ENCODE assay signal across 8 cellular contexts in the genomic region with DNA sequence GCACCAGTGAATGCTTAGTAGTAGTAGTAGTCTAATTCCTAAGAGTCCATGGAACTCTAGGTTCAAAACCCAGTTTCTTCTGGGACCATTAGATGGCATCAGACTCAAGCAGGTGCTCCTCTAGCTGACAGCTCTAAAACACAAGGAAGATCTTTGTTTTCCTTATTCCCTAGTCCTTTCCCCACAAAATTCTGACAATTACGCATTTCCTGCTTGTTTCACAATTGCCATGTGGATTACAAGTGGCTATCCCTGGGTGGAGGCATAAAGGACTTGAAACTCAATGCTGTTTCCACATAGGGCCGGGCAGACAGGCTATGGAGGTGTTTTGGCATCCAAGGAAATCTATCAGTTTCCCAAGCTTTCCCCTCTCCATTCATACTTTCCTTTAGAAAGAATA. TPM values are rescaled to one million over a fixed set of nuclear protein-coding genes. Genes with fewer than 3 reads are reported as not detected.
DNase-seq lines count a peak whose midpoint lies in the region; ATAC-seq and TF ChIP-seq lines count a peak whose summit lies in the region.

No MANE protein-coding gene starts in this region.

- peaks cover 13% of the 10 kb centered on the region for H3K36me3 ChIP-seq in OCI-LY3 (replicated peaks; ENCODE audit: low read depth, low read length)
- peaks cover 4% of the 10 kb centered on the region for H3K36me3 ChIP-seq in fibroblast of lung (ENCODE audit: control insufficient read depth, insufficient read depth, low read length)
- H3K36me3 ChIP-seq in prostate gland, result no peaks in the 10 kb centered on the region
- H3K36me3 ChIP-seq in effector memory CD4-positive, alpha-beta T cell (ENCODE audit: control insufficient read depth, insufficient read depth, low read length), result peaks cover 35% of the 10 kb centered on the region

- H3K4me3 ChIP-seq in OCI-LY3 (ENCODE audit: low read length), result no peak overlapping the region
- no peak overlapping the region for H3K4me3 ChIP-seq in fibroblast of lung (replicated peaks in 1 of 4; ENCODE audit: control extremely low read depth in 1 of 4, insufficient read depth in 1 of 4, low read depth in 3 of 4, low read length in 4 of 4)
- H3K4me3 ChIP-seq in prostate gland, result no peak overlapping the region
- H3K4me3 ChIP-seq in effector memory CD4-positive, alpha-beta T cell (ENCODE audit: insufficient read depth, low read depth, low read length, poor library complexity, severe bottlenecking), result no peak overlapping the region

- ATAC-seq in HG02884 (IDR thresholded peaks at IDR 0.05; ENCODE audit: unreplicated experiment), result no peak
- no peak for ATAC-seq in HG02678 (IDR thresholded peaks at IDR 0.05; ENCODE audit: unreplicated experiment)

- H3K79me2 ChIP-seq in OCI-LY3 (ENCODE audit: low read length) (no peaks in the 10 kb centered on the region), fibroblast of lung (ENCODE audit: control insufficient read depth, insufficient read depth, low read length) (no peaks in the 10 kb centered on the region)

- 58% methylated on average over 2 of the region's 2 CpGs for WGBS in prostate gland

- intact Hi-C loops in prostate gland (cut with DNase I), result loop anchor here (5.0 kb wide), 1 partner anchor 41 kb away; no protein-coding TSS in a partner anchor

- no peak overlapping the region for H3K27ac ChIP-seq in OCI-LY3 (ENCODE audit: low read length)
- H3K27ac ChIP-seq in fibroblast of lung (ENCODE audit: insufficient read depth, low read length), result no peak overlapping the region
- no peak overlapping the region for H3K27ac ChIP-seq in prostate gland
- no peak overlapping the region for H3K27ac ChIP-seq in effector memory CD4-positive, alpha-beta T cell (ENCODE audit: insufficient read depth, low read length, poor library complexity, severe bottlenecking)

- no peak overlapping the region for H2AFZ ChIP-seq in OCI-LY3 (ENCODE audit: low read depth, low read length)
- no peak overlapping the region for H2AFZ ChIP-seq in fibroblast of lung (ENCODE audit: low read length)

- H3K4me2 ChIP-seq in OCI-LY3 (ENCODE audit: low read length), result no peak overlapping the region
- H3K4me2 ChIP-seq in fibroblast of lung (ENCODE audit: extremely low read depth, insufficient read depth, low read length), result no peak overlapping the region

- H4K20me1 ChIP-seq in OCI-LY3 (ENCODE audit: insufficient read depth, low read length), result no peaks in the 10 kb centered on the region
- H4K20me1 ChIP-seq in fibroblast of lung (ENCODE audit: control insufficient read depth, extremely low read depth, insufficient read depth, low read length), result no peaks in the 10 kb centered on the region

- H3K4me1 ChIP-seq in OCI-LY3 (ENCODE audit: low read length) (peaks cover 10% of the 10 kb centered on the region; the same call in 1 of the 2 replicates), fibroblast of lung (ENCODE audit: control insufficient read depth, extremely low read depth, insufficient read depth, low read length) (no peaks in the 10 kb centered on the region), prostate gland (replicated peaks) (no peaks in the 10 kb centered on the region)
- H3K4me1 ChIP-seq in effector memory CD4-positive, alpha-beta T cell (ENCODE audit: control insufficient read depth, insufficient read depth, low read length, poor library complexity, severe bottlenecking), result no peaks in the 10 kb centered on the region

- no peak overlapping the region for H3K9ac ChIP-seq in OCI-LY3 (ENCODE audit: low read length)
- H3K9ac ChIP-seq in fibroblast of lung (ENCODE audit: insufficient read depth, low read length), result no peak overlapping the region

- no peak for TF ChIP-seq POLR2A in prostate gland (IDR thresholded peaks at IDR 0.05)

- TF ChIP-seq CTCF in OCI-LY3 (IDR thresholded peaks at IDR 0.05; ENCODE audit: low read depth, low read length) (peak; percentile 42), fibroblast of lung (conservative IDR thresholded peaks at IDR 0.05 in 1 of 2, IDR thresholded peaks at IDR 0.05 in 1 of 2; ENCODE audit: low read depth in 1 of 2, low read length in 2 of 2) (peak in 1 of 2 donors; percentile 36), prostate gland (IDR thresholded peaks at IDR 0.05) (peak in 3 of 4 experiments; percentile 18 to 47 (median 44))

- H3K9me3 ChIP-seq in OCI-LY3 (ENCODE audit: insufficient read depth, low read length) (no peaks in the 10 kb centered on the region), fibroblast of lung (ENCODE audit: control insufficient read depth, insufficient read depth, low read depth, low read length) (no peaks in the 10 kb centered on the region), prostate gland (no peaks in the 10 kb centered on the region)
- H3K9me3 ChIP-seq in effector memory CD4-positive, alpha-beta T cell (ENCODE audit: control insufficient read depth, low read length), result no peaks in the 10 kb centered on the region

- H3K27me3 ChIP-seq in OCI-LY3 (ENCODE audit: low read depth, low read length), result no peaks in the 10 kb centered on the region
- H3K27me3 ChIP-seq in fibroblast of lung (ENCODE audit: control insufficient read depth, insufficient read depth, low read length), result no peaks in the 10 kb centered on the region
- no peaks in the 10 kb centered on the region for H3K27me3 ChIP-seq in prostate gland (replicated peaks; ENCODE audit: insufficient read depth)
- H3K27me3 ChIP-seq in effector memory CD4-positive, alpha-beta T cell (replicated peaks; ENCODE audit: control insufficient read depth, insufficient read depth, low read length, poor library complexity, severe bottlenecking), result no peaks in the 10 kb centered on the region

- DNase-seq in GM04503 (ENCODE audit: low read depth) (peak; percentile 55), fibroblast of lung (ENCODE audit: low read depth in 2 of 2) (peak; percentile 19 to 68), prostate gland (ENCODE audit: low spot score) (no peak), COLO668 (lab: John Stamatoyannopoulos, UW; ENCODE audit: unreplicated experiment) (no peak)
- no peak for DNase-seq in effector memory CD4-positive, alpha-beta T cell

RNA-seq across cellular contexts. Expression of gene HLA-DOB, which starts 9.2 kb away (rescaled TPM):
- total RNA-seq in fibroblast of lung, result under 0.01 and 0.26 TPM in 2 replicates
- polyA plus RNA-seq in fibroblast of lung, result 0.16 and 0.49 TPM in 2 replicates
- 0.10 and 0.28 TPM in 2 replicates for polyA plus RNA-seq in fibroblast of lung (2012)
- not detected in 2 replicates for polyA minus RNA-seq in fibroblast of lung (ENCODE audit: low replicate concordance)
- total RNA-seq in prostate gland, result under 1 TPM in 1 of 2 donors, not detected in 1; 0.41 TPM

RNA-seq across cellular contexts. Expression of gene TAP2, which starts 12.6 kb away (rescaled TPM):
- total RNA-seq in fibroblast of lung, result 14.1 and 27.7 TPM in 2 replicates
- polyA plus RNA-seq in fibroblast of lung, result 18.6 and 20.7 TPM in 2 replicates
- polyA plus RNA-seq in fibroblast of lung (2012), result 30.1 and 35.5 TPM in 2 replicates
- 39.1 and 91.6 TPM in 2 replicates for polyA minus RNA-seq in fibroblast of lung (ENCODE audit: low replicate concordance)
- 10 to 100 TPM in 1 of 2 donors, 1 to 10 TPM in 1; 7.1 to 15.8 TPM for total RNA-seq in prostate gland

RNA-seq across cellular contexts. Expression of gene PSMB8, which starts 17.9 kb away (rescaled TPM):
- total RNA-seq in fibroblast of lung, result 72.9 and 77.3 TPM in 2 replicates
- polyA plus RNA-seq in fibroblast of lung, result 77.1 and 80.0 TPM in 2 replicates
- 86.8 and 93.4 TPM in 2 replicates for polyA plus RNA-seq in fibroblast of lung (2012)
- 35.2 and 47.9 TPM in 2 replicates for polyA minus RNA-seq in fibroblast of lung (ENCODE audit: low replicate concordance)
- 10 to 100 TPM; 30.7 to 47.3 TPM for total RNA-seq in prostate gland

RNA-seq across cellular contexts. Expression of gene TAP1, which starts 27.5 kb away (rescaled TPM):
- total RNA-seq in fibroblast of lung (66.8 and 107 TPM in 2 replicates), prostate gland (10 to 100 TPM; 30.6 to 47.4 TPM)
- 30.7 and 31.4 TPM in 2 replicates for polyA plus RNA-seq in fibroblast of lung
- polyA plus RNA-seq in fibroblast of lung (2012), result 33.7 and 39.7 TPM in 2 replicates
- 91.4 and 92.5 TPM in 2 replicates for polyA minus RNA-seq in fibroblast of lung (ENCODE audit: low replicate concordance)

RNA-seq across cellular contexts. Expression of gene PSMB9, which starts 28.0 kb away (rescaled TPM):
- total RNA-seq in fibroblast of lung (54.7 and 64.4 TPM in 2 replicates), prostate gland (10 to 100 TPM; 22.4 to 27.7 TPM)
- polyA plus RNA-seq in fibroblast of lung, result 43.0 and 75.0 TPM in 2 replicates
- 50.9 and 86.2 TPM in 2 replicates for polyA plus RNA-seq in fibroblast of lung (2012)
- polyA minus RNA-seq in fibroblast of lung (ENCODE audit: low replicate concordance), result 28.1 and 89.4 TPM in 2 replicates

Comparison
In these comparisons a context has a peak if more than half of its experiments do, and no peak if none do; other contexts are left out.
1. DNase-seq: peak in GM04503 (single experiment) and fibroblast of lung (2 of 2); none in prostate gland (single experiment), effector memory CD4-positive, alpha-beta T cell (0 of 3) and COLO668 (single experiment).